Comparison of ENCODE assay signal across 1 cellular context in the genomic region with DNA sequence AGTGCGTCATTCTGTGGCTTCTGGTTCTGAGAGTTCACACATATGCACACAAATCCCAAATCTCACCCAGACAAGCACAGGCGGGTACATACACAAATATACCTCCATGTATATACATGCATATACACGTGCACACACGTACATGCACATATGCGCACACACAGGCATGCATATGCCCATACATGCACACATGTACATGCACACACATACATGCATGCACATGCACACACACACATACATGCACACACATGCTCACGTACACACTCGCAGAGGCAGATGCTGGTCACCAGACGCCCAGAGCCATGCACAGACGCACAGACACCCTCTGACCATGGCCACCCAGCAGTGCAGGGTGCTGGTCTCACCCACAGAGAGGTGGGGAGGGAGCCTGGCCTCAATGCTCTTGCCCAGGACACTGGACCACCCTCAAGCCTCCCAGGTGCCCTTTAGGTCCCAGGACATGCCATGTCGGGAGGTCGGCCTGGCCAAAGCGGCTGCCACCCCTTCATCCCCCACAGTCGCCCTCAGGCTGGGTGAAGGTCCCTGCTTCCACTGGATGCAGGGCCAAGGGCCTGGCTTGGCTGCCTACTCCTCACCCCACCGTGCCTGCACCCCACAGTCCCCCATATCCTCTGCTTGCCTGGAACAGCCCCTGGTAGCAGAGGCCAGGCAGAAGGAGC.
TF ChIP-seq lines count a peak whose summit lies in the region.

No MANE protein-coding gene starts in this region.

TF ChIP-seq in H1, 55 proteins besides CTCF, POLR2A, EP300 and RAD21:
- no peak for TF ChIP-seq SUZ12 (IDR thresholded peaks at IDR 0.05; ENCODE audit: low read length)
TF ChIP-seq in H1: peak in this region for 0.
